23 cellular contexts compared by ENCODE assay signal in genomic region chr19:7771072-7771471, GRCh38. TPM values are rescaled to one million over a fixed set of nuclear protein-coding genes. Genes with fewer than 3 reads are reported as not detected.
"Had no signal": no experiment of that assay in that cellular context is flagged by ENCODE, and none has a peak within 500 bp of the region (broad histone marks: within the 10 kb centered on the region; RNA-seq: fewer than 3 reads in every experiment).

No MANE protein-coding gene starts in this region.

- H3K4me3 ChIP-seq: esophagus squamous epithelium, left ventricle myocardium inferior, lower lobe of right lung, neural progenitor cell, ovary, testis, tibial nerve had no signal

- H3K9me3 Mint-ChIP-seq: dendritic cell treated with granulocyte-macrophage colony-stimulating factor and Interleukin-4, amounts not matched to agents 40 ng/mL and 50 ng/mL, for 4 days; immature natural killer cell; memory B cell; natural killer cell treated with Interleukin-12 subunit alpha and Interleukin-12 subunit beta and Interleukin-15 and Interleukin-18, amount 100 ng/mL, for 72 hours had no signal

- H3K4me3 Mint-ChIP-seq: dendritic cell treated with granulocyte-macrophage colony-stimulating factor and Interleukin-4, amounts not matched to agents 40 ng/mL and 50 ng/mL, for 4 days; immature natural killer cell; memory B cell; natural killer cell treated with Interleukin-12 subunit alpha and Interleukin-12 subunit beta and Interleukin-15 and Interleukin-18, amount 100 ng/mL, for 72 hours; neural progenitor cell had no signal

- H3K27me3 ChIP-seq: ovary, testis, tibial nerve had no signal

- H3K27ac Mint-ChIP-seq: dendritic cell treated with granulocyte-macrophage colony-stimulating factor and Interleukin-4, amounts not matched to agents 40 ng/mL and 50 ng/mL, for 4 days; immature natural killer cell; memory B cell; neural progenitor cell had no signal

- H3K27ac ChIP-seq: esophagus squamous epithelium, left ventricle myocardium inferior, lower lobe of right lung, neural progenitor cell, ovary, testis, tibial nerve had no signal

- H3K4me1 ChIP-seq: left ventricle myocardium inferior, neural progenitor cell, testis, tibial nerve had no signal

- H3K36me3 Mint-ChIP-seq: immature natural killer cell; memory B cell; natural killer cell treated with Interleukin-12 subunit alpha and Interleukin-12 subunit beta and Interleukin-15 and Interleukin-18, amount 100 ng/mL, for 72 hours; neural progenitor cell had no signal

- DNase-seq: esophagus squamous epithelium; foreskin fibroblast; immature natural killer cell; left cardiac atrium; left ventricle myocardium inferior; lower lobe of right lung; midbrain; nucleus accumbens; ovary; right cardiac atrium; small intestine; stimulated activated CD4-positive, alpha-beta T cell treated with anti-CD3 and anti-CD28 coated beads, Interleukin-2, amount 100 ng/mL, for 48 hours; stimulated activated naive CD8-positive, alpha-beta T cell treated with anti-CD3 and anti-CD28 coated beads, Interleukin-15, Interleukin-2, amounts not matched to agents 100 U/mL and 50 U/mL, for 24 hours; testis had no signal

- ATAC-seq: left cardiac atrium; lower lobe of right lung; natural killer cell treated with Interleukin-12 subunit alpha and Interleukin-12 subunit beta and Interleukin-15 and Interleukin-18, amount 100 ng/mL, for 72 hours; right cardiac atrium; stimulated activated naive CD8-positive, alpha-beta T cell treated with anti-CD3 and anti-CD28 coated beads, Interleukin-15, Interleukin-2, amounts not matched to agents 100 U/mL and 50 U/mL, for 24 hours had no signal

RNA-seq across cellular contexts. Expression of gene CLEC4M, which starts 8.0 kb away (rescaled TPM):
- total RNA-seq: epithelial cell of proximal tubule; esophagus squamous epithelium; left ventricle myocardium inferior; natural killer cell treated with Interleukin-12 subunit alpha and Interleukin-12 subunit beta and Interleukin-15 and Interleukin-18, amount 100 ng/mL, for 72 hours; right cardiac atrium; subcutaneous adipose tissue; urinary bladder had no signal
- polyA plus RNA-seq: immature natural killer cell, keratinocyte, right cardiac atrium, urinary bladder had no signal

RNA-seq across cellular contexts. Expression of gene CD209, which starts 23.7 kb away (rescaled TPM):
- total RNA-seq: natural killer cell treated with Interleukin-12 subunit alpha and Interleukin-12 subunit beta and Interleukin-15 and Interleukin-18, amount 100 ng/mL, for 72 hours had no signal
- polyA plus RNA-seq: immature natural killer cell, keratinocyte had no signal

RNA-seq across cellular contexts. Expression of gene CLEC4G, which starts 39.2 kb away (rescaled TPM):
- total RNA-seq: epithelial cell of proximal tubule; natural killer cell treated with Interleukin-12 subunit alpha and Interleukin-12 subunit beta and Interleukin-15 and Interleukin-18, amount 100 ng/mL, for 72 hours had no signal
- polyA plus RNA-seq: keratinocyte had no signal
